ENCODE assay signal across 8 cellular contexts in the genomic region with DNA sequence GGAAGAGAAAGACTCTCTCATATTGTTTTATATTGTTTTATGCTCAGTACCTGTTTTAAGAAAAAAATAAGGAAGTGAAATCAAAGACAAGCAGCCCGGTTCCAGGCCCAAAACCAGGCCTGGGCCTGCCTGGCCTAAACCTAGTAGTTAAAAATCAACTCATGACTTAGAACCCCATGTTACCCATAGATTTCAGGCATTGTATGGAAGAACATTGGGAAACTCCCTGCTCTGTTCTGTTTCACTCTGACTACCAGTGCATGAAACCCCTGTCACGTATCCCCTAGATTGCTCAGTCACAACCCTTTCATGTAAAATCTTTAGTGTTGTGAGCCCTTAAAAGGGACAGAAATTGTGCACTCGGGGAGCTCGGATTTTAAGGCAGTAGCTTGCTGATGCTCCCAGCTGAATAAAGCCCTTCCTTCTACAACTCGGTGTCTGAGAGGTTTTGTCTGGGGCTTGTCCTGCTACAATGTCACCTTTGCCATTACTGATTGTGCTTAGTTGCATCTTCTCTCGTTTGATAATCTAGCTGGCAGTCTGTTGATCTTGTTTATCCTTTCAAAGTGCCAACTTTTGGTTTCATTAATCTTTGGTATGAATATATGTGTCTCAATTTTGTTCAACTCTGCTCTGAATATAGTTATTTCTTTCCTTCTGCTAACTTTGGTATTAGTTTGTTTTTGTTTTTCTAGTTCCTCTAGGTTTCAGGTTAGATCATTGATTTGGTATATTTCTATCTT.
A peak's percentile ranks its signal among the peaks of the same experiment; 100 is the strongest.
DNase-seq lines count a peak whose midpoint lies in the region; ATAC-seq, FAIRE-seq and TF ChIP-seq lines count a peak whose summit lies in the region.
"Not testable (repeated sequence)": the region's sequence is repeated elsewhere in the genome, so short reads cannot be mapped to it uniquely, and the experiment has no call there.

No MANE protein-coding gene starts in this region.

- peaks cover 30% of the 10 kb centered on the region; the same call in 1 of the 2 replicates for H3K4me1 ChIP-seq in OCI-LY3 (ENCODE audit: low read length)

- not testable (repeated sequence) for H3K27me3 ChIP-seq in OCI-LY3 (ENCODE audit: low read depth, low read length)

- H3K9ac ChIP-seq in OCI-LY3 (ENCODE audit: low read length), result peak overlapping the region; percentile 60; the same call in 1 of the 2 replicates

- H3K4me3 ChIP-seq in OCI-LY3 (ENCODE audit: low read length), result peak overlapping the region; percentile 54

- H2AFZ ChIP-seq in OCI-LY3 (ENCODE audit: low read depth, low read length), result peak overlapping the region; percentile 85

- not testable (repeated sequence) for H3K9me3 ChIP-seq in OCI-LY3 (ENCODE audit: insufficient read depth, low read length)

- not testable (repeated sequence) for TF ChIP-seq CTCF in OCI-LY3 (IDR thresholded peaks at IDR 0.05; ENCODE audit: low read depth, low read length)

- not testable (repeated sequence) for H4K20me1 ChIP-seq in OCI-LY3 (ENCODE audit: insufficient read depth, low read length)

- H3K79me2 ChIP-seq in OCI-LY3 (ENCODE audit: low read length), result not testable (repeated sequence)

- peak overlapping the region; percentile 94 for H3K27ac ChIP-seq in OCI-LY3 (ENCODE audit: low read length)

- not testable (repeated sequence) for TF ChIP-seq POLR2A in GM12891 (IDR thresholded peaks at IDR 0.05; ENCODE audit: low read depth, low read length)

- H3K36me3 ChIP-seq in OCI-LY3 (replicated peaks; ENCODE audit: low read depth, low read length), result not testable (repeated sequence)

- peak overlapping the region; percentile 70 for H3K4me2 ChIP-seq in OCI-LY3 (ENCODE audit: low read length)

- FAIRE-seq in GM12891 (lab: Jason Lieb, UNC) (peak; percentile 50), GM19239 (lab: Jason Lieb, UNC) (peak; percentile 79)

- ATAC-seq in GM18867 (IDR thresholded peaks at IDR 0.05; ENCODE audit: unreplicated experiment), result peak; percentile 67
- peak; percentile 46 for ATAC-seq in GM21526 (IDR thresholded peaks at IDR 0.05; ENCODE audit: low FRiP score, unreplicated experiment)
- peak; percentile 63 for ATAC-seq in HG02610 (IDR thresholded peaks at IDR 0.05; ENCODE audit: unreplicated experiment)
- ATAC-seq in HG02981 (IDR thresholded peaks at IDR 0.05; ENCODE audit: unreplicated experiment), result peak; percentile 57
- ATAC-seq in HG03378 (IDR thresholded peaks at IDR 0.05; ENCODE audit: unreplicated experiment), result peak; percentile 63

- DNase-seq in GM12891 (ENCODE audit: insufficient read length, low spot score); GM19239 (ENCODE audit: insufficient read length, low spot score): not testable (repeated sequence)
